In the genomic region with DNA sequence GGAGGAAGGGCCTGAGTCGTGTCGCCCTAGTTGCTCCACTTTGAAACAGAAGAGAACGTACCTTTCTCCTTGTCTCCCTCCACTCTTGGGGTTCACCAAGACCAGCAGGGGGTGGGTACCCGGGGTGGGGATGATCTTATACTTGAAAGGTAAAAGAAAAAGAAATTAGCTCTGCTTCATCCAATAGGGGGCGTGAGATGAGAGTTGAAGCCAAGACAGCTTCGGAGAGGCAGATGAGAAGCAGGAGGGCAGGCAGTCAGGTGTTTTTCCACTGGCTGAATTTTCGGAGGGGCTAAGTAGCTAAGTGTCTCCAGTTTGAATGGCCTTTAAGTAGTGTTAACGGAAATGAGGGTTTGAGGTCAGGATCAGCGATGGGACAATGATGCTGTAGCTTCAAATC, we compare ENCODE assay signal across 1 cellular context.
TF ChIP-seq lines count a peak whose summit lies in the region.

No MANE protein-coding gene starts in this region.

TF ChIP-seq in HCT116, 20 proteins besides CTCF, POLR2A, EP300 and RAD21 (continued from another document):
- TF ChIP-seq, protein P1, sequence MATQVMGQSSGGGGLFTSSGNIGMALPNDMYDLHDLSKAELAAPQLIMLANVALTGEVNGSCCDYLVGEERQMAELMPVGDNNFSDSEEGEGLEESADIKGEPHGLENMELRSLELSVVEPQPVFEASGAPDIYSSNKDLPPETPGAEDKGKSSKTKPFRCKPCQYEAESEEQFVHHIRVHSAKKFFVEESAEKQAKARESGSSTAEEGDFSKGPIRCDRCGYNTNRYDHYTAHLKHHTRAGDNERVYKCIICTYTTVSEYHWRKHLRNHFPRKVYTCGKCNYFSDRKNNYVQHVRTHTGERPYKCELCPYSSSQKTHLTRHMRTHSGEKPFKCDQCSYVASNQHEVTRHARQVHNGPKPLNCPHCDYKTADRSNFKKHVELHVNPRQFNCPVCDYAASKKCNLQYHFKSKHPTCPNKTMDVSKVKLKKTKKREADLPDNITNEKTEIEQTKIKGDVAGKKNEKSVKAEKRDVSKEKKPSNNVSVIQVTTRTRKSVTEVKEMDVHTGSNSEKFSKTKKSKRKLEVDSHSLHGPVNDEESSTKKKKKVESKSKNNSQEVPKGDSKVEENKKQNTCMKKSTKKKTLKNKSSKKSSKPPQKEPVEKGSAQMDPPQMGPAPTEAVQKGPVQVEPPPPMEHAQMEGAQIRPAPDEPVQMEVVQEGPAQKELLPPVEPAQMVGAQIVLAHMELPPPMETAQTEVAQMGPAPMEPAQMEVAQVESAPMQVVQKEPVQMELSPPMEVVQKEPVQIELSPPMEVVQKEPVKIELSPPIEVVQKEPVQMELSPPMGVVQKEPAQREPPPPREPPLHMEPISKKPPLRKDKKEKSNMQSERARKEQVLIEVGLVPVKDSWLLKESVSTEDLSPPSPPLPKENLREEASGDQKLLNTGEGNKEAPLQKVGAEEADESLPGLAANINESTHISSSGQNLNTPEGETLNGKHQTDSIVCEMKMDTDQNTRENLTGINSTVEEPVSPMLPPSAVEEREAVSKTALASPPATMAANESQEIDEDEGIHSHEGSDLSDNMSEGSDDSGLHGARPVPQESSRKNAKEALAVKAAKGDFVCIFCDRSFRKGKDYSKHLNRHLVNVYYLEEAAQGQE (IDR thresholded peaks at IDR 0.05; ENCODE audit: low read depth) = no peak
- TF ChIP-seq, protein P2, sequence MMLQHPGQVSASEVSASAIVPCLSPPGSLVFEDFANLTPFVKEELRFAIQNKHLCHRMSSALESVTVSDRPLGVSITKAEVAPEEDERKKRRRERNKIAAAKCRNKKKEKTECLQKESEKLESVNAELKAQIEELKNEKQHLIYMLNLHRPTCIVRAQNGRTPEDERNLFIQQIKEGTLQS (IDR thresholded peaks at IDR 0.05) = no peak
- no peak for TF ChIP-seq POLR2AphosphoS5 (IDR thresholded peaks at IDR 0.05; ENCODE audit: low read depth, low read length)
TF ChIP-seq in HCT116: peak in this region for 0.
